In the genomic region with DNA sequence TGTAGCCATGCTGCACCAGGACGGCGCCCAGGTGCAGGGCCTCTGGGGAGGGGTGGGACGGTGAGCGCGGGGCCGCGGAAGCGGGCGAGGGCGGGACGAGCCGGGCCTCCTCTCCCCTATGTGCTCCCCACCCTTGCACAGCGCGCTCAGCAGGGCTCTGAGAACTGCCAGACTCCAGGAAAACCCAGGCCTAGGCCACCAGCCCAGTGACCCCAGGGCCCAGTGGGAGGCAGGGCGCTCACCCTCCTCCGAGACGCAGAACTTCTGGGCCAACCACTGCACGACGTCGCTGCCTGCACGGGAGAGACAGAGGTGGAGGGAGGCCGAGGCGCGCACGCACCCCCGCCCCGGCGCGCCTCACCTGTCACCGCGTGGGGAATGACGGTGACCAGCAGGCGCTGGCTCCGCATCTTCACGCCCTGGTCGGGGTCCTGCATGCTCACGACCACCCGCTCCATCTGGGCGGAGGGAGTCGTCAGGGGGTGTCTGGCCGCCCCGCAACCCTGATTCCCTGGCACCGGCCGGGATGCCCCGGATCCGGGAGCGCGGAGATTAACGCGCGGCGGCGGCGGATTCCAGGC, we compare ENCODE assay signal across 10 cellular contexts. TPM values are rescaled to one million over a fixed set of nuclear protein-coding genes. Genes with fewer than 3 reads are reported as not detected.
A peak's percentile ranks its signal among the peaks of the same experiment; 100 is the strongest.
DNase-seq lines count a peak whose midpoint lies in the region; ATAC-seq, FAIRE-seq and TF ChIP-seq lines count a peak whose summit lies in the region.
"Had no signal": no experiment of that assay in that cellular context is flagged by ENCODE, and none has a peak within 500 bp of the region (broad histone marks: within the 10 kb centered on the region; RNA-seq: fewer than 3 reads in every experiment).

No MANE protein-coding gene starts in this region.

- H3K4me1 ChIP-seq in keratinocyte (ENCODE audit: control insufficient read depth, extremely low read depth, insufficient read depth, low read length) (no peaks in the 10 kb centered on the region), suprapubic skin (peaks cover 27% of the 10 kb centered on the region), PC-9 (replicated peaks; ENCODE audit: insufficient read depth) (no peaks in the 10 kb centered on the region)

- peak; percentile 33 to 41 for ATAC-seq in activated CD4-positive, CD25-positive, alpha-beta regulatory T cell treated with anti-CD3 and anti-CD28 coated beads, Interleukin-2, amount 50 U/mL, for 24 hours

- intact Hi-C loops in PC-9 (cut with micrococcal nuclease; ENCODE audit: unreplicated experiment) = no loop called here

- peaks cover 17% of the 10 kb centered on the region; the same call in 1 of the 2 replicates for H3F3A ChIP-seq in PC-9 (ENCODE audit: insufficient read depth, low read depth)

- CTCF ChIA-PET in PC-9 (lab: Charles Lee) = no interaction called here

- in situ Hi-C loops in astrocyte of the spinal cord (cut with HindIII; ENCODE audit: low sequenced_read_pairs) = no loop called here

- no peaks in the 10 kb centered on the region for H3K9me2 ChIP-seq in PC-9 (ENCODE audit: insufficient read depth)

- BruUV-seq in PC-9 (replicated peaks; lab: Mats Ljungman, UMichigan) = no TSS peak

- H3K4me3 ChIP-seq in astrocyte of the spinal cord (ENCODE audit: low read depth, low read length) = peak overlapping the region; percentile 25
- H3K4me3 ChIP-seq in keratinocyte (ENCODE audit: control insufficient read depth in 2 of 3, extremely low read depth in 1 of 3, insufficient read depth in 2 of 3, low read depth in 1 of 3, low read length in 3 of 3) = no peak overlapping the region
- peak overlapping the region; percentile 50 for H3K4me3 ChIP-seq in suprapubic skin
- H3K4me3 ChIP-seq in PC-9 = no peak overlapping the region

- no CpG with 5 or more reads among the region's 54 CpGs for WGBS in suprapubic skin

- no peak for DNase-seq in activated CD4-positive, CD25-positive, alpha-beta regulatory T cell treated with anti-CD3 and anti-CD28 coated beads, Interleukin-2, amount 50 U/mL, for 72 hours
- DNase-seq in astrocyte of the spinal cord (ENCODE audit: low read depth, low spot score) = no peak
- DNase-seq in keratinocyte (ENCODE audit: low read depth, low spot score) = no peak
- DNase-seq in suprapubic skin (ENCODE audit: low spot score in 2 of 2) = no peak
- DNase-seq in NCI-H2029 (lab: John Stamatoyannopoulos, UW) = no peak
- no peak for DNase-seq in AG08396 (ENCODE audit: low spot score)
- DNase-seq in PC-9 = no peak

- no peak overlapping the region for H3K9ac ChIP-seq in keratinocyte (ENCODE audit: control insufficient read depth, extremely low read depth, insufficient read depth, low read length)

- H3K9me3 ChIP-seq in keratinocyte (ENCODE audit: control insufficient read depth, low read depth, low read length) = no peaks in the 10 kb centered on the region
- no peaks in the 10 kb centered on the region for H3K9me3 ChIP-seq in suprapubic skin
- H3K9me3 ChIP-seq in PC-9 (ENCODE audit: insufficient read depth, low read depth) = no peaks in the 10 kb centered on the region

- FAIRE-seq in keratinocyte (lab: Jason Lieb, UNC) = no peak

- dilution Hi-C loops in keratinocyte (cut with MboI; ENCODE audit: extremely low pct_ligation_motif_present, low sequenced_read_pairs) = no loop called here

- TF ChIP-seq CTCF in astrocyte of the spinal cord (IDR thresholded peaks at IDR 0.05; ENCODE audit: low read depth, low read length) = no peak
- TF ChIP-seq CTCF in keratinocyte (optimal IDR thresholded peaks at IDR 0.05 in 1 of 3, IDR thresholded peaks at IDR 0.05 in 1 of 3, conservative IDR thresholded peaks at IDR 0.05 in 1 of 3; ENCODE audit: extremely low read depth in 1 of 3, insufficient read depth in 2 of 3, low read length in 3 of 3) = no peak
- no peak for TF ChIP-seq CTCF in suprapubic skin (IDR thresholded peaks at IDR 0.05)
- TF ChIP-seq CTCF in PC-9 (conservative IDR thresholded peaks at IDR 0.05) = no peak

- TF ChIP-seq POLR2A in suprapubic skin (IDR thresholded peaks at IDR 0.05) = no peak

- no peaks in the 10 kb centered on the region for H3K9me1 ChIP-seq in keratinocyte (ENCODE audit: control insufficient read depth, extremely low read depth, insufficient read depth, low read length)

- H3K27ac ChIP-seq in keratinocyte (ENCODE audit: control insufficient read depth, insufficient read depth, low read length) (no peak overlapping the region), suprapubic skin (no peak overlapping the region), PC-9 (no peak overlapping the region)

- H2AFZ ChIP-seq in keratinocyte (ENCODE audit: control insufficient read depth, low read length) (no peak overlapping the region), PC-9 (no peak overlapping the region)

- H4K20me1 ChIP-seq in keratinocyte (ENCODE audit: control insufficient read depth, extremely low read depth, insufficient read depth, low read length) = no peaks in the 10 kb centered on the region
- no peaks in the 10 kb centered on the region for H4K20me1 ChIP-seq in PC-9 (ENCODE audit: insufficient read depth)

- H3K36me3 ChIP-seq in keratinocyte (ENCODE audit: control insufficient read depth in 2 of 2, extremely low read depth in 1 of 2, insufficient read depth in 2 of 2, low read length in 2 of 2) (no peaks in the 10 kb centered on the region), suprapubic skin (no peaks in the 10 kb centered on the region), PC-9 (ENCODE audit: low read depth) (no peaks in the 10 kb centered on the region)

- H3K4me2 ChIP-seq in keratinocyte (ENCODE audit: control insufficient read depth, extremely low read depth, insufficient read depth, low read depth, low read length) (peak overlapping the region; percentile 37), PC-9 (no peak overlapping the region)

- TF ChIP-seq EP300 in suprapubic skin (IDR thresholded peaks at IDR 0.05) = no peak

- POLR2A ChIA-PET in PC-9 (lab: Charles Lee; ENCODE audit: unreplicated experiment) = no interaction called here

- H3K27me3 ChIP-seq in keratinocyte (ENCODE audit: control insufficient read depth, extremely low read depth, insufficient read depth, low read length) = peaks cover 41% of the 10 kb centered on the region
- H3K27me3 ChIP-seq in suprapubic skin = peaks cover 37% of the 10 kb centered on the region
- peaks cover 14% of the 10 kb centered on the region for H3K27me3 ChIP-seq in PC-9 (ENCODE audit: insufficient read depth, low read depth)

- H3K79me2 ChIP-seq in keratinocyte (ENCODE audit: control insufficient read depth, insufficient read depth, low read length) (no peaks in the 10 kb centered on the region), PC-9 (ENCODE audit: low read depth) (no peaks in the 10 kb centered on the region)

RNA-seq across cellular contexts. Expression of gene RGS11, which starts 0.6 kb away (rescaled TPM):
- polyA plus RNA-seq in keratinocyte = 0.05 TPM in 2 of 3 replicates, not detected in the other
- 0.31 TPM for polyA plus RNA-seq in keratinocyte (2011; ENCODE audit: low read depth)
- polyA plus RNA-seq in keratinocyte (2011; cell fraction: cytosol; rRNA removed) = not detected in 2 replicates
- polyA plus RNA-seq in keratinocyte (2011; cell fraction: nucleus; rRNA removed) = 0.33 and 0.60 TPM in 2 replicates
- polyA plus RNA-seq in keratinocyte (2012; ENCODE audit: low replicate concordance) = 0.27 TPM in 1 of 2 replicates, not detected in the other
- polyA minus RNA-seq in keratinocyte = not detected in 3 replicates
- polyA minus RNA-seq in keratinocyte (2011; cell fraction: cytosol; rRNA and poly(A)+ RNA removed) = not detected
- 0.23 and 0.42 TPM in 2 replicates for polyA minus RNA-seq in keratinocyte (2011; cell fraction: nucleus; rRNA and poly(A)+ RNA removed)
- total RNA-seq in suprapubic skin = 1 to 10 TPM in 1 of 4 donors, under 1 TPM in 3; 0.30 to 1.5 (median 0.59) TPM
- not detected in 2 replicates for total RNA-seq in PC-9 (2021)
- total RNA-seq: M059J had no signal

RNA-seq across cellular contexts. Expression of gene ARHGDIG, which starts 5.3 kb away (rescaled TPM):
- polyA plus RNA-seq in keratinocyte = 0.14 to 0.17 TPM in 2 of 3 replicates, not detected in the other
- not detected for polyA plus RNA-seq in keratinocyte (2011; ENCODE audit: low read depth)
- 0.40 TPM in 1 of 2 replicates, not detected in the other for polyA plus RNA-seq in keratinocyte (2011; cell fraction: cytosol; rRNA removed)
- not detected in 2 replicates for polyA plus RNA-seq in keratinocyte (2011; cell fraction: nucleus; rRNA removed)
- polyA plus RNA-seq in keratinocyte (2012; ENCODE audit: low replicate concordance) = 0.31 TPM in 1 of 2 replicates, not detected in the other
- not detected in 3 replicates for polyA minus RNA-seq in keratinocyte
- not detected for polyA minus RNA-seq in keratinocyte (2011; cell fraction: cytosol; rRNA and poly(A)+ RNA removed)
- not detected in 2 replicates for polyA minus RNA-seq in keratinocyte (2011; cell fraction: nucleus; rRNA and poly(A)+ RNA removed)
- total RNA-seq in suprapubic skin = not detected
- not detected in 2 replicates for total RNA-seq in PC-9 (2021)
- total RNA-seq: Daoy, M059J had no signal

RNA-seq across cellular contexts. Expression of gene PDIA2, which starts 7.8 kb away (rescaled TPM):
- polyA plus RNA-seq in keratinocyte = 0.18 to 0.46 TPM (median 0.42 TPM) in 3 replicates
- polyA plus RNA-seq in keratinocyte (2011; ENCODE audit: low read depth) = not detected
- 0.10 and 0.13 TPM in 2 replicates for polyA plus RNA-seq in keratinocyte (2011; cell fraction: cytosol; rRNA removed)
- 0.41 and 0.43 TPM in 2 replicates for polyA plus RNA-seq in keratinocyte (2011; cell fraction: nucleus; rRNA removed)
- polyA plus RNA-seq in keratinocyte (2012; ENCODE audit: low replicate concordance) = 0.25 and 0.38 TPM in 2 replicates
- 0.35 to 2.1 TPM in 2 of 3 replicates, not detected in the other for polyA minus RNA-seq in keratinocyte
- polyA minus RNA-seq in keratinocyte (2011; cell fraction: cytosol; rRNA and poly(A)+ RNA removed) = not detected
- not detected in 2 replicates for polyA minus RNA-seq in keratinocyte (2011; cell fraction: nucleus; rRNA and poly(A)+ RNA removed)
- total RNA-seq in suprapubic skin = not detected
- total RNA-seq in PC-9 (2021) = not detected in 2 replicates

RNA-seq across cellular contexts. Expression of gene FAM234A, which starts 40.5 kb away (rescaled TPM):
- 18.3 to 37.2 TPM (median 18.4 TPM) in 3 replicates for polyA plus RNA-seq in keratinocyte
- 10.4 TPM for polyA plus RNA-seq in keratinocyte (2011; ENCODE audit: low read depth)
- 15.3 and 34.2 TPM in 2 replicates for polyA plus RNA-seq in keratinocyte (2011; cell fraction: cytosol; rRNA removed)
- polyA plus RNA-seq in keratinocyte (2011; cell fraction: nucleus; rRNA removed) = 39.1 and 52.0 TPM in 2 replicates
- polyA plus RNA-seq in keratinocyte (2012; ENCODE audit: low replicate concordance) = 40.6 and 43.0 TPM in 2 replicates
- polyA minus RNA-seq in keratinocyte = 14.6 to 36.5 TPM (median 16.4 TPM) in 3 replicates
- polyA minus RNA-seq in keratinocyte (2011; cell fraction: cytosol; rRNA and poly(A)+ RNA removed) = 34.5 TPM
- 30.6 and 31.3 TPM in 2 replicates for polyA minus RNA-seq in keratinocyte (2011; cell fraction: nucleus; rRNA and poly(A)+ RNA removed)
- total RNA-seq in suprapubic skin (100 to 1,000 TPM; 108 to 124 (median 121) TPM), PC-9 (2021) (126 and 131 TPM in 2 replicates)

RNA-seq across cellular contexts. Expression of gene LUC7L, which starts 45.9 kb away (rescaled TPM):
- polyA plus RNA-seq in keratinocyte = 23.7 to 31.2 TPM (median 31.0 TPM) in 3 replicates
- polyA plus RNA-seq in keratinocyte (2011; ENCODE audit: low read depth) = 76.9 TPM
- polyA plus RNA-seq in keratinocyte (2011; cell fraction: cytosol; rRNA removed) = 9.3 and 13.2 TPM in 2 replicates
- 94.6 and 103 TPM in 2 replicates for polyA plus RNA-seq in keratinocyte (2011; cell fraction: nucleus; rRNA removed)
- polyA plus RNA-seq in keratinocyte (2012; ENCODE audit: low replicate concordance) = 33.7 and 41.1 TPM in 2 replicates
- 9.5 to 23.1 TPM (median 9.9 TPM) in 3 replicates for polyA minus RNA-seq in keratinocyte
- 10.2 TPM for polyA minus RNA-seq in keratinocyte (2011; cell fraction: cytosol; rRNA and poly(A)+ RNA removed)
- 23.5 and 38.8 TPM in 2 replicates for polyA minus RNA-seq in keratinocyte (2011; cell fraction: nucleus; rRNA and poly(A)+ RNA removed)
- 100 to 1,000 TPM in 1 of 4 donors, 10 to 100 TPM in 3; 47.6 to 206 (median 59.5) TPM for total RNA-seq in suprapubic skin
- 64.3 and 66.9 TPM in 2 replicates for total RNA-seq in PC-9 (2021)

Comparison
In these comparisons a context has a peak if more than half of its experiments do, and no peak if none do; other contexts are left out.
1. H3K4me3 ChIP-seq: peak in astrocyte of the spinal cord (single experiment) and suprapubic skin (single experiment); none in keratinocyte (0 of 3) and PC-9 (single experiment).